ENCODE assay signal across 22 cellular contexts in the genomic region with DNA sequence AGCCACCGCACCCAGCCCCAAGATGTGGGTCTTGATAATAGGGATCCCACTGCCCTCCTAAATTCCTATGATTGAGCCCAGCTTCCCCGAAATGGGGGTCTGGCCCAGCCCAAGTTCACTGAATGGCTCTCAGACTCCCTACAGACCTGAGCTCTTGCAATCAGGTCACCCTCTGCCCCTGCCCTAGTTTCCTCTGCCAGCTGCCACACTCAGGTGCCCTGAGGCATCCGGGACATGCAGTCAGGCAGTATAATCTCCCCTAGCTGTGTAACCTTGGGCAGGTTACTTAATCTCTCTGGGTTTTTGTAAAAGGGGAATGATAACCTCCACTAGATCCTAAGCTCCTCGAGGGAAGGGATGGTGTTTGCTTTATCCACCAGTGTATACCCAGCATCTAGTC.
"Had no signal": no experiment of that assay in that cellular context is flagged by ENCODE, and none has a peak within 500 bp of the region (broad histone marks: within the 10 kb centered on the region; RNA-seq: fewer than 3 reads in every experiment).

No MANE protein-coding gene starts in this region.

- H3K9me3 ChIP-seq: pancreas, right atrium auricular region, testis, transverse colon had no signal

- H3K36me3 Mint-ChIP-seq: activated naive CD8-positive, alpha-beta T cell; stimulated activated naive B cell treated with anti-CD40 and anti-IgM and Interleukin-4, amounts not matched to agents 10 μg/mL and 1 μg/mL and 100 μg/mL, for 72 hours had no signal

- H3K27ac ChIP-seq: pancreas, right atrium auricular region, testis, transverse colon had no signal

- H3K4me2 ChIP-seq: smooth muscle cell had no signal

- H3K27me3 Mint-ChIP-seq: activated naive CD8-positive, alpha-beta T cell; central memory CD8-positive, alpha-beta T cell had no signal

- H3K9me3 Mint-ChIP-seq: central memory CD8-positive, alpha-beta T cell; dendritic cell treated with granulocyte-macrophage colony-stimulating factor and Interleukin-4, amounts not matched to agents 40 ng/mL and 50 ng/mL, for 4 days; nephron progenitor cell; stimulated activated naive B cell treated with anti-CD40 and anti-IgM and Interleukin-4, amounts not matched to agents 10 μg/mL and 1 μg/mL and 100 μg/mL, for 72 hours had no signal

- H3K4me3 Mint-ChIP-seq: activated naive CD8-positive, alpha-beta T cell; central memory CD8-positive, alpha-beta T cell; dendritic cell treated with granulocyte-macrophage colony-stimulating factor and Interleukin-4, amounts not matched to agents 40 ng/mL and 50 ng/mL, for 4 days; nephron progenitor cell; stimulated activated naive B cell treated with anti-CD40 and anti-IgM and Interleukin-4, amounts not matched to agents 10 μg/mL and 1 μg/mL and 100 μg/mL, for 72 hours had no signal

- H3K4me3 ChIP-seq: pancreas, right atrium auricular region, smooth muscle cell, testis, transverse colon had no signal

- H3K36me3 ChIP-seq: pancreas, right atrium auricular region, transverse colon had no signal

- H3K27me3 ChIP-seq: pancreas, right atrium auricular region, testis, transverse colon had no signal

- ATAC-seq: left ventricle myocardium superior; pancreas; stimulated activated naive B cell treated with anti-CD40 and anti-IgM and Interleukin-4, amounts not matched to agents 10 μg/mL and 1 μg/mL and 100 μg/mL, for 72 hours had no signal

- DNase-seq: activated CD4-positive, alpha-beta T cell treated with anti-CD3 and anti-CD28 coated beads for 4 hours; activated CD4-positive, alpha-beta T cell treated with anti-CD3 and anti-CD28 coated beads, Interleukin-2, amount 50 U/mL, for 4 hours; activated CD4-positive, CD25-positive, alpha-beta regulatory T cell; activated naive CD4-positive, alpha-beta T cell; activated T-cell treated with anti-CD3 and anti-CD28 coated beads, Interleukin-2, amount 50 U/mL, for 48 hours; anterior cingulate cortex; effector CD4-positive, alpha-beta T cell; left ventricle myocardium superior; nephron progenitor cell; nucleus accumbens; stimulated activated CD4-positive, alpha-beta T cell treated with anti-CD3 and anti-CD28 coated beads, Interleukin-1b, Interleukin-23, amount 100 ng/mL, for 48 hours; stimulated activated CD4-positive, alpha-beta T cell treated with anti-CD3 and anti-CD28 coated beads, Interleukin-4, amount 100 ng/mL, for 4 hours; stimulated activated CD8-positive, alpha-beta memory T cell treated with anti-CD3 and anti-CD28 coated beads, Interleukin-4, amount 100 ng/mL, for 48 hours; stimulated activated naive B cell treated with anti-CD40 and anti-IgM and Interleukin-4, amounts not matched to agents 10 μg/mL and 1 μg/mL and 100 μg/mL, for 72 hours; testis; transverse colon had no signal

- H3K27ac Mint-ChIP-seq: activated naive CD8-positive, alpha-beta T cell; dendritic cell treated with granulocyte-macrophage colony-stimulating factor and Interleukin-4, amounts not matched to agents 40 ng/mL and 50 ng/mL, for 4 days; nephron progenitor cell; stimulated activated naive B cell treated with anti-CD40 and anti-IgM and Interleukin-4, amounts not matched to agents 10 μg/mL and 1 μg/mL and 100 μg/mL, for 72 hours had no signal
